ENCODE assay signal across 1 cellular context in genomic region chr6:107787589-107787960, GRCh38.
TF ChIP-seq lines count a peak whose summit lies in the region.

No MANE protein-coding gene starts in this region.

TF ChIP-seq in WTC11, 78 proteins besides CTCF, POLR2A, EP300 and RAD21:
- TF ChIP-seq AR (CRISPR knock-in tag; IDR thresholded peaks at IDR 0.05) (no peak), ZNF396 (CRISPR knock-in tag; IDR thresholded peaks at IDR 0.05; ENCODE audit: borderline replicate concordance) (no peak), ZBTB21 (CRISPR knock-in tag; IDR thresholded peaks at IDR 0.05; ENCODE audit: borderline replicate concordance) (no peak)
